ENCODE assay signal across 20 cellular contexts in the genomic region with DNA sequence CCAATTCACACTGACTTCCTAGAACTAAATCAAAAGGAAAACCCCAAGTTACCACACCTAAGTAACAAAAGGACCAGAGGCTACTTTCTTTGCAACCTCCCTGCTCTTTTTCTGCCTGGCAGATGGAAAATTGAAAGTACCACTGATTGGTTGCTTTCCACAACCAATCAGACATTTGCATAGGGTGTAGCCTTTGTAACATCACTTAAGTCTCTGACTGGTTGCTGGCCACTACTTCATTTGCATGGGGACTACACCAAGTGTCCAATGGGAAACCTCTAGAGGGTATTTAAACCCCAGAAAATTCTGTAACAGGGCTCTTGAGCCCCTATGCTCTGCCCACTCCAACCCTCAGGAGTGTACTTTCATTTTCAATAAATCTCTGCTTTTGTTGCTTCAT.
DNase-seq lines count a peak whose midpoint lies in the region; ATAC-seq and TF ChIP-seq lines count a peak whose summit lies in the region.
"Had no signal": no experiment of that assay in that cellular context is flagged by ENCODE, and none has a peak within 500 bp of the region (broad histone marks: within the 10 kb centered on the region; RNA-seq: fewer than 3 reads in every experiment).

No MANE protein-coding gene starts in this region.

- no peak overlapping the region for H3K27ac ChIP-seq in hepatocyte
- H3K27ac ChIP-seq: HL-60 had no signal

- no peak overlapping the region for H3K27ac Mint-ChIP-seq in effector memory CD8-positive, alpha-beta T cell
- H3K27ac Mint-ChIP-seq in natural killer cell treated with Interleukin-12 subunit alpha and Interleukin-12 subunit beta and Interleukin-15 and Interleukin-18, amount 100 ng/mL, for 72 hours: peak overlapping the region; percentile 46 to 78
- H3K27ac Mint-ChIP-seq: activated naive CD4-positive, alpha-beta T cell treated with anti-CD3 and anti-CD28 coated beads, Interleukin-2, amount 10 ng/mL, durations not matched to agents 7 days and 5 days; activated T-cell treated with anti-CD3 and anti-CD28 coated beads, Interleukin-2, amount 50 U/mL, for 24 hours had no signal

- H3K79me2 ChIP-seq in hepatocyte: no peaks in the 10 kb centered on the region

- H3K27me3 ChIP-seq in hepatocyte: no peaks in the 10 kb centered on the region

- no peak for TF ChIP-seq CTCF in hepatocyte (IDR thresholded peaks at IDR 0.05; ENCODE audit: poor library complexity)

- peaks cover 12 to 15% of the 10 kb centered on the region in 2 donors for H3K4me1 Mint-ChIP-seq in effector memory CD8-positive, alpha-beta T cell (ENCODE audit: low read depth in 2 of 2)
- peaks cover 14 to 25% of the 10 kb centered on the region in 2 donors for H3K4me1 Mint-ChIP-seq in natural killer cell treated with Interleukin-12 subunit alpha and Interleukin-12 subunit beta and Interleukin-15 and Interleukin-18, amount 100 ng/mL, for 72 hours (ENCODE audit: low read depth in 2 of 2)

- H2AFZ ChIP-seq in hepatocyte: no peak overlapping the region

- H3K36me3 ChIP-seq in hepatocyte (replicated peaks; ENCODE audit: insufficient read depth, low read depth): no peaks in the 10 kb centered on the region

- no peak overlapping the region for H3K4me2 ChIP-seq in hepatocyte

- H3K4me1 ChIP-seq in hepatocyte (ENCODE audit: insufficient read depth): no peaks in the 10 kb centered on the region

- H3K9me3 Mint-ChIP-seq in effector memory CD8-positive, alpha-beta T cell: peaks cover 0 to 2% of the 10 kb centered on the region in 2 donors
- no peaks in the 10 kb centered on the region for H3K9me3 Mint-ChIP-seq in natural killer cell treated with Interleukin-12 subunit alpha and Interleukin-12 subunit beta and Interleukin-15 and Interleukin-18, amount 100 ng/mL, for 72 hours

- peaks cover 5% of the 10 kb centered on the region for H3K36me3 Mint-ChIP-seq in effector memory CD8-positive, alpha-beta T cell (ENCODE audit: insufficient read depth)
- peaks cover 10% of the 10 kb centered on the region for H3K36me3 Mint-ChIP-seq in natural killer cell treated with Interleukin-12 subunit alpha and Interleukin-12 subunit beta and Interleukin-15 and Interleukin-18, amount 100 ng/mL, for 72 hours

- DNase-seq in EL: peak; percentile 12
- peak; percentile 55 for DNase-seq in NCI-H226
- no peak for DNase-seq in effector memory CD8-positive, alpha-beta T cell
- no peak for DNase-seq in natural killer cell treated with Interleukin-12 subunit alpha and Interleukin-12 subunit beta and Interleukin-15 and Interleukin-18, amount 100 ng/mL, for 72 hours (ENCODE audit: low spot score)
- DNase-seq in hepatocyte (ENCODE audit: low spot score): no peak
- no peak for DNase-seq in NCI-H128 (lab: John Stamatoyannopoulos, UW; ENCODE audit: unreplicated experiment)
- DNase-seq: activated CD8-positive, alpha-beta memory T cell treated with anti-CD3 and anti-CD28 coated beads for 24 hours; activated naive CD4-positive, alpha-beta T cell treated with anti-CD3 and anti-CD28 coated beads, Interleukin-2, amount 10 ng/mL, durations not matched to agents 7 days and 5 days; activated T-cell treated with anti-CD3 and anti-CD28 coated beads, Interleukin-2, amount 50 U/mL, for 24 hours; anterior cingulate cortex; caudate nucleus; IMR-90; NCI-H1436 treated with DMSO at 0.1 percent for 48 hours; NCI-H2171 treated with DMSO at 0.1 percent for 48 hours; NCI-H526; stimulated activated CD4-positive, alpha-beta T cell treated with anti-CD3 and anti-CD28 coated beads, Interleukin-4, amount 100 ng/mL, for 1 hour; stimulated activated naive CD8-positive, alpha-beta T cell treated with anti-CD3 and anti-CD28 coated beads, Interleukin-15, Interleukin-2, amounts not matched to agents 100 U/mL and 50 U/mL, for 24 hours; T-helper 9 cell had no signal

- no peak overlapping the region for H3K4me3 Mint-ChIP-seq in effector memory CD8-positive, alpha-beta T cell
- no peak overlapping the region for H3K4me3 Mint-ChIP-seq in natural killer cell treated with Interleukin-12 subunit alpha and Interleukin-12 subunit beta and Interleukin-15 and Interleukin-18, amount 100 ng/mL, for 72 hours
- H3K4me3 Mint-ChIP-seq: activated naive CD4-positive, alpha-beta T cell treated with anti-CD3 and anti-CD28 coated beads, Interleukin-2, amount 10 ng/mL, durations not matched to agents 7 days and 5 days; activated T-cell treated with anti-CD3 and anti-CD28 coated beads, Interleukin-2, amount 50 U/mL, for 24 hours had no signal

- peak; percentile 53 for ATAC-seq in effector memory CD8-positive, alpha-beta T cell (replicated peaks)
- ATAC-seq in natural killer cell treated with Interleukin-12 subunit alpha and Interleukin-12 subunit beta and Interleukin-15 and Interleukin-18, amount 100 ng/mL, for 72 hours: peak in 1 of 2 donors; percentile 78
- ATAC-seq in activated CD4-positive, CD25-positive, alpha-beta regulatory T cell treated with anti-CD3 and anti-CD28 coated beads, Interleukin-2, amount 50 U/mL, for 24 hours: no peak
- ATAC-seq: stimulated activated naive CD8-positive, alpha-beta T cell treated with anti-CD3 and anti-CD28 coated beads, Interleukin-15, Interleukin-2, amounts not matched to agents 100 U/mL and 50 U/mL, for 24 hours had no signal

- no peaks in the 10 kb centered on the region for H3K9me2 ChIP-seq in hepatocyte (replicated peaks; ENCODE audit: insufficient read depth)

- no peaks in the 10 kb centered on the region for H4K20me1 ChIP-seq in hepatocyte (ENCODE audit: insufficient read depth, poor library complexity, severe bottlenecking)

- no peaks in the 10 kb centered on the region for H3K9me3 ChIP-seq in hepatocyte (ENCODE audit: low read depth)

- no peaks in the 10 kb centered on the region for H3K27me3 Mint-ChIP-seq in effector memory CD8-positive, alpha-beta T cell
- no peaks in the 10 kb centered on the region for H3K27me3 Mint-ChIP-seq in natural killer cell treated with Interleukin-12 subunit alpha and Interleukin-12 subunit beta and Interleukin-15 and Interleukin-18, amount 100 ng/mL, for 72 hours
- H3K27me3 Mint-ChIP-seq: activated naive CD4-positive, alpha-beta T cell treated with anti-CD3 and anti-CD28 coated beads, Interleukin-2, amount 10 ng/mL, durations not matched to agents 7 days and 5 days; activated T-cell treated with anti-CD3 and anti-CD28 coated beads, Interleukin-2, amount 50 U/mL, for 24 hours had no signal

- H3K4me3 ChIP-seq in hepatocyte: no peak overlapping the region

Comparison
In these comparisons a context has a peak if more than half of its experiments do, and no peak if none do; other contexts are left out.
1. DNase-seq: peak in EL (single experiment) and NCI-H226 (single experiment); none in effector memory CD8-positive, alpha-beta T cell (0 of 3), natural killer cell treated with Interleukin-12 subunit alpha and Interleukin-12 subunit beta and Interleukin-15 and Interleukin-18, amount 100 ng/mL, for 72 hours (single experiment), hepatocyte (single experiment) and NCI-H128 (single experiment).
2. H3K27ac Mint-ChIP-seq: peak in natural killer cell treated with Interleukin-12 subunit alpha and Interleukin-12 subunit beta and Interleukin-15 and Interleukin-18, amount 100 ng/mL, for 72 hours (2 of 2); none in effector memory CD8-positive, alpha-beta T cell (0 of 2).